In the genomic region with DNA sequence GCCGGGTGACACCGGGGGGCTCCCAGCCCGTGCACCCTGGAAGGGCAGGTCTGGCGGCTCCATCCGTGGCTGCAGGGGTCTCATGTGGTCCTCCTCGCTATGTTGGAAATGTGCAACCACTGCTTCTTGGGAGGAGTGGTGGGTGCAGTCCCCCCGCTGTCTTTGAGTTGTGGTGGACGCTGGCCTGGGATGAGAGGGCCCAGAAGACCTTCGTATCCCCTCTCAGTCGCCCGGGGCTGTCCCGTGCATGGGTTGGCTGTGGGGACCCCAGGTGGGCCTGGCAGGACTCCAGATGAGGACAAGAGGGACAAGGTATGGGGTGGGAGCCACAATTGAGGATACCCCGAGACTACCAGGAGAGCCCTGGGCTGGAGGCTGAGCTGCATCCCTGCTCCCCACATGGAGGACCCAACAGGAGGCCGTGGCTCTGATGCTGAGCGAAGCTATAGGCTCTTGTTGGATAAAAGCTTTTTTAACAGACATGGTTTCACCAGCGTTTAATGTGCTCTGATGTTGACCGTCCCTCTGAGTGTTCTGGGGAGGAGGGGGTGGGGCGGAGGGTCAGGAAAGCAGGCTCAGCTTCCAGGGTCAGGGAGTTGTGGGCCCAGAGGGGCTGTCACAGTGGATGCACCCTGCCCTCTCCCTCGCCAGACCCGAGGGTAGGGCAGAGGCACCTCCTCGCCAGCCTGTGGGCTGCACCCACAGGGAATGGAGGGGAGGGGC, we compare ENCODE assay signal across 14 cellular contexts. TPM values are rescaled to one million over a fixed set of nuclear protein-coding genes. Genes with fewer than 3 reads are reported as not detected.
DNase-seq lines count a peak whose midpoint lies in the region; ATAC-seq, FAIRE-seq and TF ChIP-seq lines count a peak whose summit lies in the region.
"Had no signal": no experiment of that assay in that cellular context is flagged by ENCODE, and none has a peak within 500 bp of the region (broad histone marks: within the 10 kb centered on the region; RNA-seq: fewer than 3 reads in every experiment).

No MANE protein-coding gene starts in this region.

- no peak overlapping the region for H2AFZ ChIP-seq in astrocyte (ENCODE audit: low read depth, low read length)

- peak; percentile 58 for DNase-seq in H7
- no peak for DNase-seq in astrocyte (ENCODE audit: low read depth)
- peak; percentile 56 for DNase-seq in natural killer cell treated with Interleukin-12 subunit alpha and Interleukin-12 subunit beta and Interleukin-15 and Interleukin-18, amount 100 ng/mL, for 72 hours (ENCODE audit: low spot score)
- DNase-seq in stimulated activated naive CD4-positive, alpha-beta T cell (lab: John Stamatoyannopoulos, UW), result no peak
- no peak for DNase-seq in NCI-H446 (lab: John Stamatoyannopoulos, UW)
- DNase-seq: activated naive CD4-positive, alpha-beta T cell treated with Interleukin-2 at 50 U/mL for 16 hours; body of pancreas; effector CD8-positive, alpha-beta T cell; NCI-H1092 treated with DMSO at 0.1 percent for 48 hours; nucleus accumbens had no signal

- peak overlapping the region; percentile 41 for H3K27ac Mint-ChIP-seq in astrocyte (ENCODE audit: unreplicated experiment)
- H3K27ac Mint-ChIP-seq in natural killer cell treated with Interleukin-12 subunit alpha and Interleukin-12 subunit beta and Interleukin-15 and Interleukin-18, amount 100 ng/mL, for 72 hours, result no peak overlapping the region
- H3K27ac Mint-ChIP-seq: stimulated activated naive CD8-positive, alpha-beta T cell treated with anti-CD3 and anti-CD28 coated beads, Interleukin-15, amount 100 ng/mL, for 72 hours had no signal

- no peak overlapping the region for H3K27ac ChIP-seq in astrocyte (ENCODE audit: low read depth, low read length)
- H3K27ac ChIP-seq: body of pancreas, VCaP had no signal

- peaks cover 3% of the 10 kb centered on the region for H3K36me3 ChIP-seq in H7 (replicated peaks; ENCODE audit: control insufficient read depth, insufficient read depth, low read length)
- H3K36me3 ChIP-seq in astrocyte (ENCODE audit: insufficient read depth, low read length), result peaks cover 9% of the 10 kb centered on the region

- H3K4me3 ChIP-seq in H7 (ENCODE audit: insufficient read depth, low read depth, low read length) (no peak overlapping the region), astrocyte (ENCODE audit: insufficient read depth, low read depth, low read length) (no peak overlapping the region)
- H3K4me3 ChIP-seq: body of pancreas had no signal

- ATAC-seq in natural killer cell treated with Interleukin-12 subunit alpha and Interleukin-12 subunit beta and Interleukin-15 and Interleukin-18, amount 100 ng/mL, for 72 hours, result peak in 1 of 2 donors; percentile 0
- ATAC-seq: body of pancreas; stimulated activated naive CD8-positive, alpha-beta T cell treated with anti-CD3 and anti-CD28 coated beads, Interleukin-15, amount 100 ng/mL, for 72 hours had no signal

- peaks cover 2% of the 10 kb centered on the region; the same call in 1 of the 2 replicates for H3K27me3 ChIP-seq in H7 (ENCODE audit: control insufficient read depth, insufficient read depth, low read length)
- no peaks in the 10 kb centered on the region for H3K27me3 ChIP-seq in astrocyte (ENCODE audit: insufficient read depth, low read length)
- H3K27me3 ChIP-seq: body of pancreas had no signal

- no peaks in the 10 kb centered on the region for H3K27me3 Mint-ChIP-seq in astrocyte (ENCODE audit: low read depth, unreplicated experiment)
- H3K27me3 Mint-ChIP-seq in natural killer cell treated with Interleukin-12 subunit alpha and Interleukin-12 subunit beta and Interleukin-15 and Interleukin-18, amount 100 ng/mL, for 72 hours, result no peaks in the 10 kb centered on the region
- H3K27me3 Mint-ChIP-seq: CD8-positive, alpha-beta memory T cell; stimulated activated naive CD8-positive, alpha-beta T cell treated with anti-CD3 and anti-CD28 coated beads, Interleukin-15, amount 100 ng/mL, for 72 hours had no signal

- H3K4me1 ChIP-seq in astrocyte (ENCODE audit: insufficient read depth, low read length), result peaks cover 12% of the 10 kb centered on the region

- no peak overlapping the region for H3K4me3 Mint-ChIP-seq in astrocyte (ENCODE audit: unreplicated experiment)
- H3K4me3 Mint-ChIP-seq in natural killer cell treated with Interleukin-12 subunit alpha and Interleukin-12 subunit beta and Interleukin-15 and Interleukin-18, amount 100 ng/mL, for 72 hours, result no peak overlapping the region

- FAIRE-seq in astrocyte (lab: Jason Lieb, UNC), result no peak
- FAIRE-seq: G401.6 had no signal

- H3K9me3 ChIP-seq in astrocyte (ENCODE audit: insufficient read depth, low read depth, low read length), result no peaks in the 10 kb centered on the region
- H3K9me3 ChIP-seq: body of pancreas had no signal

- H3K79me2 ChIP-seq in astrocyte (ENCODE audit: insufficient read depth, low read length), result no peaks in the 10 kb centered on the region

- H4K20me1 ChIP-seq in astrocyte (ENCODE audit: insufficient read depth, low read length), result peaks cover 42% of the 10 kb centered on the region

- H3K9me3 Mint-ChIP-seq in astrocyte (ENCODE audit: unreplicated experiment), result no peaks in the 10 kb centered on the region
- H3K9me3 Mint-ChIP-seq in natural killer cell treated with Interleukin-12 subunit alpha and Interleukin-12 subunit beta and Interleukin-15 and Interleukin-18, amount 100 ng/mL, for 72 hours, result no peaks in the 10 kb centered on the region
- H3K9me3 Mint-ChIP-seq: CD8-positive, alpha-beta memory T cell; stimulated activated naive CD8-positive, alpha-beta T cell treated with anti-CD3 and anti-CD28 coated beads, Interleukin-15, amount 100 ng/mL, for 72 hours had no signal

- no peak for TF ChIP-seq CTCF in astrocyte (IDR thresholded peaks at IDR 0.05; ENCODE audit: insufficient read depth, low read depth, low read length)

- no peak overlapping the region for H3K9ac ChIP-seq in astrocyte (ENCODE audit: low read length)

- H3K36me3 Mint-ChIP-seq in astrocyte (ENCODE audit: low read depth, unreplicated experiment), result peaks cover 16% of the 10 kb centered on the region
- no peaks in the 10 kb centered on the region for H3K36me3 Mint-ChIP-seq in natural killer cell treated with Interleukin-12 subunit alpha and Interleukin-12 subunit beta and Interleukin-15 and Interleukin-18, amount 100 ng/mL, for 72 hours

- no peaks in the 10 kb centered on the region for H3K4me1 Mint-ChIP-seq in astrocyte (ENCODE audit: low read depth, unreplicated experiment)
- H3K4me1 Mint-ChIP-seq in natural killer cell treated with Interleukin-12 subunit alpha and Interleukin-12 subunit beta and Interleukin-15 and Interleukin-18, amount 100 ng/mL, for 72 hours (ENCODE audit: low read depth in 2 of 2), result peaks cover 0 to 19% of the 10 kb centered on the region in 2 donors

- no peak overlapping the region for H3K4me2 ChIP-seq in astrocyte (ENCODE audit: low read length)

RNA-seq across cellular contexts. Expression of gene SPATA2L, which starts 5.5 kb away (rescaled TPM):
- total RNA-seq in H7 (2014; rRNA removed; shearing (Covaris generic)), result 13.5 and 16.0 TPM in 2 replicates
- total RNA-seq in astrocyte, result 9.8 and 10.8 TPM in 2 replicates
- 1 to 10 TPM; 6.8 to 8.4 TPM for total RNA-seq in natural killer cell treated with Interleukin-12 subunit alpha and Interleukin-12 subunit beta and Interleukin-15 and Interleukin-18, amount 100 ng/mL, for 72 hours

RNA-seq across cellular contexts. Expression of gene CDK10, which starts 9.5 kb away (rescaled TPM):
- total RNA-seq in H7 (2014; rRNA removed; shearing (Covaris generic)), result 36.5 and 45.0 TPM in 2 replicates
- 40.5 and 41.7 TPM in 2 replicates for total RNA-seq in astrocyte
- 100 to 1,000 TPM in 1 of 2 donors, 10 to 100 TPM in 1; 60.8 to 115 TPM for total RNA-seq in natural killer cell treated with Interleukin-12 subunit alpha and Interleukin-12 subunit beta and Interleukin-15 and Interleukin-18, amount 100 ng/mL, for 72 hours

RNA-seq across cellular contexts. Expression of gene VPS9D1, which starts 24.7 kb away (rescaled TPM):
- 1.9 and 4.5 TPM in 2 replicates for total RNA-seq in H7 (2014; rRNA removed; shearing (Covaris generic))
- 11.3 and 12.4 TPM in 2 replicates for total RNA-seq in astrocyte
- total RNA-seq in natural killer cell treated with Interleukin-12 subunit alpha and Interleukin-12 subunit beta and Interleukin-15 and Interleukin-18, amount 100 ng/mL, for 72 hours, result 10 to 100 TPM in 1 of 2 donors, 1 to 10 TPM in 1; 9.0 to 11.0 TPM

RNA-seq across cellular contexts. Expression of gene ZNF276, which starts 25.3 kb away (rescaled TPM):
- 8.0 and 11.4 TPM in 2 replicates for total RNA-seq in H7 (2014; rRNA removed; shearing (Covaris generic))
- 21.6 and 22.2 TPM in 2 replicates for total RNA-seq in astrocyte
- total RNA-seq in natural killer cell treated with Interleukin-12 subunit alpha and Interleukin-12 subunit beta and Interleukin-15 and Interleukin-18, amount 100 ng/mL, for 72 hours, result 10 to 100 TPM; 36.0 to 72.1 TPM

RNA-seq across cellular contexts. Expression of gene SPATA33, which starts 38.4 kb away (rescaled TPM):
- total RNA-seq in H7 (2014; rRNA removed; shearing (Covaris generic)), result 5.5 and 7.0 TPM in 2 replicates
- 11.8 and 12.3 TPM in 2 replicates for total RNA-seq in astrocyte
- 10 to 100 TPM in 1 of 2 donors, 1 to 10 TPM in 1; 9.3 to 19.1 TPM for total RNA-seq in natural killer cell treated with Interleukin-12 subunit alpha and Interleukin-12 subunit beta and Interleukin-15 and Interleukin-18, amount 100 ng/mL, for 72 hours

Comparison
In these comparisons a context has a peak if more than half of its experiments do, and no peak if none do; other contexts are left out.
1. DNase-seq: peak in H7 (single experiment) and natural killer cell treated with Interleukin-12 subunit alpha and Interleukin-12 subunit beta and Interleukin-15 and Interleukin-18, amount 100 ng/mL, for 72 hours (single experiment); none in astrocyte (single experiment), stimulated activated naive CD4-positive, alpha-beta T cell (0 of 6) and NCI-H446 (0 of 2).